8 cellular contexts compared by ENCODE assay signal in the genomic region with DNA sequence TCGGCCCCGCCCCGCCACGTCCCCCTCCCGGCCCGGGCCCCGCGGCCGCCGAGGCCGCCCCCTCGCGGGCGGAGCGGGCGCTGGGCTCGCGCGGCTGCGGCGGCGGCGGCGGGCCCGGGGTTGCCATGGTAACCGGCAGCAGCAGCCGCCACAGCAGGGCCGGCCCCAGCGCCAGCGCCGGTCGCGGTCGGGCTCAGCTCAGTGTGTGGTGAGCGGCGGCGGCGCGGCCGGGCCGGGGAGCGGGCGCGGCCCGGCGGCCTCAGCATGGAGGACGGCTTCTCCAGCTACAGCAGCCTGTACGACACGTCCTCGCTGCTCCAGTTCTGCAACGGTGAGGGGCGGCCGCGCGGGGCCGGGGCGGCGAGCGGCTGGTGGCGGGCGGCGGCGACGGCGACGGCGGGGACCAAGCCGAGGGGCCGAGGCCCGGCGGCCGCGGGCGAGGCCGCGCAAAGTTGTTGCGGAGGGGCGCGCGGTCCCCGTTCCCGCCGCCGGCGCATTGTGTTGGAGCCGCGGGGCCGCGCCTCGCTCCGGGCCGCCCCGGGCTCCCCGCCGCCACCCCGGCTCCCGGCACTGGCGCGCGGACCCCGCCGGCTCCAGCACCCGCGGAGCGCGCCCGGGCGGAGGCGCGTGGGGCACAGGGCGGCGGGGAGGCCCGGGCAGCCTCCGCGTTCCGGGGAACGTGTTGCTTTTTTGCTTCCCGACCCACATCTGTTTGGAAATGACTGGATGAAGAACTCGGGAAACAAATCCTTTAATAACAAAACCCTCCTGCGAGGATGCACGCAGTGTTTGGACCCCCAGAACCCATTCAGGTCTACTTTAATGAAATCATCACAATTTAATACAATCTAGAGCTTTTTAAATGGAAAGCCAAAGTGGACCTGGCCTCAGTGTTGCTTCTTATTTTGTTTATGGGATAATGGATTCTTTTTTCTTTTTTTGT.
DNase-seq lines count a peak whose midpoint lies in the region; TF ChIP-seq lines count a peak whose summit lies in the region.

A gene with protein sequence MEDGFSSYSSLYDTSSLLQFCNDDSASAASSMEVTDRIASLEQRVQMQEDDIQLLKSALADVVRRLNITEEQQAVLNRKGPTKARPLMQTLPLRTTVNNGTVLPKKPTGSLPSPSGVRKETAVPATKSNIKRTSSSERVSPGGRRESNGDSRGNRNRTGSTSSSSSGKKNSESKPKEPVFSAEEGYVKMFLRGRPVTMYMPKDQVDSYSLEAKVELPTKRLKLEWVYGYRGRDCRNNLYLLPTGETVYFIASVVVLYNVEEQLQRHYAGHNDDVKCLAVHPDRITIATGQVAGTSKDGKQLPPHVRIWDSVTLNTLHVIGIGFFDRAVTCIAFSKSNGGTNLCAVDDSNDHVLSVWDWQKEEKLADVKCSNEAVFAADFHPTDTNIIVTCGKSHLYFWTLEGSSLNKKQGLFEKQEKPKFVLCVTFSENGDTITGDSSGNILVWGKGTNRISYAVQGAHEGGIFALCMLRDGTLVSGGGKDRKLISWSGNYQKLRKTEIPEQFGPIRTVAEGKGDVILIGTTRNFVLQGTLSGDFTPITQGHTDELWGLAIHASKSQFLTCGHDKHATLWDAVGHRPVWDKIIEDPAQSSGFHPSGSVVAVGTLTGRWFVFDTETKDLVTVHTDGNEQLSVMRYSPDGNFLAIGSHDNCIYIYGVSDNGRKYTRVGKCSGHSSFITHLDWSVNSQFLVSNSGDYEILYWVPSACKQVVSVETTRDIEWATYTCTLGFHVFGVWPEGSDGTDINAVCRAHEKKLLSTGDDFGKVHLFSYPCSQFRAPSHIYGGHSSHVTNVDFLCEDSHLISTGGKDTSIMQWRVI (plus strand): TSS at position 201 of the 943 bp plus-strand sequence. CDS start 64 bp downstream, at position 265.

- no peaks in the 10 kb centered on the region for H3K36me3 ChIP-seq in HEK293 (ENCODE audit: control insufficient read depth in 2 of 2, insufficient read depth in 1 of 2, low read length in 2 of 2)
- H3K36me3 ChIP-seq in brain microvascular endothelial cell (replicated peaks): no peaks in the 10 kb centered on the region

- DNase-seq in GM04504 (ENCODE audit: low read depth) (peak; percentile 59), NCI-H1048 (lab: John Stamatoyannopoulos, UW) (peak; percentile 76), brain microvascular endothelial cell (peak; percentile 53), skeletal muscle cell (ENCODE audit: low read depth) (peak; percentile 36), KG1 (lab: John Stamatoyannopoulos, UW) (no peak)

- CTCF ChIA-PET in HEK293 (lab: Yijun Ruan, JAX): interaction anchor here (0.6 to 3.6 kb wide), 7 partner anchors 9 to 1857 kb away, joined by 3 to 13 read pairs (median 4); no protein-coding TSS in a partner anchor

- peak within 1 kb of the TSS; percentile 90 for H3K27ac ChIP-seq in HEK293 (ENCODE audit: extremely low read depth, low read depth, low read length)
- peak within 1 kb of the TSS; percentile 78 for H3K27ac ChIP-seq in VCaP
- peak within 1 kb of the TSS; percentile 36 for H3K27ac ChIP-seq in brain microvascular endothelial cell

- H3K4me3 ChIP-seq in HEK293 (ENCODE audit: low read depth, low read length): peak within 1 kb of the TSS; percentile 63
- H3K4me3 ChIP-seq in brain microvascular endothelial cell (ENCODE audit: low read depth, low read length): peak within 1 kb of the TSS; percentile 56
- peak within 1 kb of the TSS; percentile 78 for H3K4me3 ChIP-seq in iPS-11a (ENCODE audit: low read depth, low read length)
- H3K4me3 ChIP-seq in skeletal muscle cell (ENCODE audit: low read depth, low read length): peak within 1 kb of the TSS; percentile 65

- H3K4me1 ChIP-seq in HEK293 (ENCODE audit: control insufficient read depth, insufficient read depth, low read length): peaks cover 11% of the 10 kb centered on the region

- no peaks in the 10 kb centered on the region for H3K27me3 ChIP-seq in brain microvascular endothelial cell (replicated peaks)

- TF ChIP-seq CTCF in HEK293 (tag by site-specific recombination; IDR thresholded peaks at IDR 0.05): no peak
- TF ChIP-seq CTCF in VCaP (conservative IDR thresholded peaks at IDR 0.05): peak; percentile 80
- TF ChIP-seq CTCF in brain microvascular endothelial cell (IDR thresholded peaks at IDR 0.05; ENCODE audit: low read depth, low read length, missing control alignments): no peak

- in situ Hi-C loops in brain microvascular endothelial cell (cut with HindIII; ENCODE audit: low pct_ligation_motif_present, low sequenced_read_pairs): no loop called here

- H3K9me3 ChIP-seq in HEK293 (ENCODE audit: control insufficient read depth, insufficient read depth, low read depth, low read length): no peaks in the 10 kb centered on the region

- POLR2A ChIA-PET in HEK293 (lab: Yijun Ruan, JAX): interaction anchor here (0.6 to 0.8 kb wide), 2 partner anchors 29 to 47 kb away, joined by 3 read pairs; no protein-coding TSS in a partner anchor

TF ChIP-seq in HEK293, 187 proteins besides CTCF, POLR2A, EP300 and RAD21:
- 0 out of 2 replicates have a peak, but pooled peaks have one; percentile 27 for TF ChIP-seq SCRT2 (tag by site-specific recombination; IDR thresholded peaks at IDR 0.05)
- TF ChIP-seq ZNF792 (tag by site-specific recombination; IDR thresholded peaks at IDR 0.05): no peak
- TF ChIP-seq ZNF677 (tag by site-specific recombination; IDR thresholded peaks at IDR 0.05): 0 out of 2 replicates have a peak, but pooled peaks have one; percentile 24
- no peak for TF ChIP-seq ZNF560 (tag by site-specific recombination; IDR thresholded peaks at IDR 0.05; ENCODE audit: borderline replicate concordance)
- peak; percentile 58 for TF ChIP-seq ZNF335 (tag by site-specific recombination; conservative IDR thresholded peaks at IDR 0.05)
- no peak for TF ChIP-seq ZNF843 (tag by site-specific recombination; IDR thresholded peaks at IDR 0.05)
- 0 out of 2 replicates have a peak, but pooled peaks have one; percentile 17 for TF ChIP-seq IKZF3 (tag by site-specific recombination; IDR thresholded peaks at IDR 0.05)
- no peak for TF ChIP-seq ZFP69B (tag by site-specific recombination; IDR thresholded peaks at IDR 0.05)
- no peak for TF ChIP-seq ZNF132 (tag by site-specific recombination; IDR thresholded peaks at IDR 0.05; ENCODE audit: borderline replicate concordance)
- no peak for TF ChIP-seq ZNF169 (tag by site-specific recombination; IDR thresholded peaks at IDR 0.05)
- TF ChIP-seq, protein P1, sequence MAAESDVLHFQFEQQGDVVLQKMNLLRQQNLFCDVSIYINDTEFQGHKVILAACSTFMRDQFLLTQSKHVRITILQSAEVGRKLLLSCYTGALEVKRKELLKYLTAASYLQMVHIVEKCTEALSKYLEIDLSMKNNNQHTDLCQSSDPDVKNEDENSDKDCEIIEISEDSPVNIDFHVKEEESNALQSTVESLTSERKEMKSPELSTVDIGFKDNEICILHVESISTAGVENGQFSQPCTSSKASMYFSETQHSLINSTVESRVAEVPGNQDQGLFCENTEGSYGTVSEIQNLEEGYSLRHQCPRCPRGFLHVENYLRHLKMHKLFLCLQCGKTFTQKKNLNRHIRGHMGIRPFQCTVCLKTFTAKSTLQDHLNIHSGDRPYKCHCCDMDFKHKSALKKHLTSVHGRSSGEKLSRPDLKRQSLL (tag by site-specific recombination; IDR thresholded peaks at IDR 0.05): peak; percentile 88
- TF ChIP-seq ZSCAN30 (tag by site-specific recombination; IDR thresholded peaks at IDR 0.05): 0 out of 2 replicates have a peak, but pooled peaks have one; percentile 15
- TF ChIP-seq, protein P2, sequence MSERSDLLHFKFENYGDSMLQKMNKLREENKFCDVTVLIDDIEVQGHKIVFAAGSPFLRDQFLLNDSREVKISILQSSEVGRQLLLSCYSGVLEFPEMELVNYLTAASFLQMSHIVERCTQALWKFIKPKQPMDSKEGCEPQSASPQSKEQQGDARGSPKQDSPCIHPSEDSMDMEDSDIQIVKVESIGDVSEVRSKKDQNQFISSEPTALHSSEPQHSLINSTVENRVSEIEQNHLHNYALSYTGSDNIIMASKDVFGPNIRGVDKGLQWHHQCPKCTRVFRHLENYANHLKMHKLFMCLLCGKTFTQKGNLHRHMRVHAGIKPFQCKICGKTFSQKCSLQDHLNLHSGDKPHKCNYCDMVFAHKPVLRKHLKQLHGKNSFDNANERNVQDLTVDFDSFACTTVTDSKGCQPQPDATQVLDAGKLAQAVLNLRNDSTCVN (tag by site-specific recombination; optimal IDR thresholded peaks at IDR 0.05): peak; percentile 52
- TF ChIP-seq ZNF561 (tag by site-specific recombination; IDR thresholded peaks at IDR 0.05; ENCODE audit: borderline replicate concordance): no peak
- TF ChIP-seq ZBTB8A (tag by site-specific recombination; IDR thresholded peaks at IDR 0.05): peak; percentile 90

Comparison
In these comparisons a context has a peak if more than half of its experiments do, and no peak if none do; other contexts are left out.
1. H3K27ac ChIP-seq: peak in every context shown above with its lines; median percentile 90 in HEK293; 78 in VCaP; 36 in brain microvascular endothelial cell.